In genomic region chr6:77715588-77715987, GRCh38 we compare ENCODE assay signal across 36 cellular contexts.
"Had no signal": no experiment of that assay in that cellular context is flagged by ENCODE, and none has a peak within 500 bp of the region (broad histone marks: within the 10 kb centered on the region; RNA-seq: fewer than 3 reads in every experiment).

No MANE protein-coding gene starts in this region.

- DNase-seq: activated B cell treated with CpG ODN at 0.5 μM for 24 hours; activated CD4-positive, alpha-beta memory T cell treated with anti-CD3 and anti-CD28 coated beads for 36 hours; activated CD4-positive, alpha-beta T cell treated with anti-CD3 and anti-CD28 coated beads for 4 hours; activated CD4-positive, alpha-beta T cell treated with anti-CD3 and anti-CD28 coated beads, Interleukin-2, amount 10 ng/mL, durations not matched to agents 24 days and 14 days; activated CD4-positive, alpha-beta T cell treated with anti-CD3 and anti-CD28 coated beads, Interleukin-2, amount 50 U/mL, for 1 hour; activated CD4-positive, alpha-beta T cell treated with anti-CD3 and anti-CD28 coated beads, Interleukin-2, amount 50 U/mL, for 4 hours; activated CD4-positive, CD25-positive, alpha-beta regulatory T cell treated with anti-CD3 and anti-CD28 coated beads, Interleukin-2, amount 50 U/mL, for 72 hours; activated CD8-positive, alpha-beta memory T cell treated with anti-CD3 and anti-CD28 coated beads, Interleukin-2, amount 50 U/mL, for 4 hours; activated CD8-positive, alpha-beta T cell treated with anti-CD3 and anti-CD28 coated beads for 36 hours; activated effector memory CD4-positive, alpha-beta T cell treated with anti-CD3 and anti-CD28 coated beads, Interleukin-2, amount 50 U/mL, for 16 hours; activated gamma-delta T cell treated with Interleukin-2 at 50 U/mL for 16 hours; activated naive CD4-positive, alpha-beta T cell; activated naive CD4-positive, alpha-beta T cell treated with anti-CD3 and anti-CD28 coated beads for 36 hours; activated naive CD4-positive, alpha-beta T cell treated with anti-CD3 and anti-CD28 coated beads, Interleukin-2, amount 50 U/mL, for 16 hours; activated naive CD8-positive, alpha-beta T cell treated with anti-CD3 and anti-CD28 coated beads for 36 hours; activated T-cell treated with anti-CD3 and anti-CD28 coated beads for 4 hours; activated T-cell treated with anti-CD3 and anti-CD28 coated beads, Interleukin-2, amount 50 U/mL, for 1 hour; activated T-cell treated with anti-CD3 and anti-CD28 coated beads, Interleukin-2, amount 50 U/mL, for 4 hours; activated T-cell treated with anti-CD3 and anti-CD28 coated beads, Interleukin-2, amount 50 U/mL, for 72 hours; adrenal gland; amniotic stem cell; aorta; body of pancreas; brain microvascular endothelial cell; central memory CD4-positive, alpha-beta T cell; T-helper 2 cell; T-helper 9 cell had no signal

- H3K36me3 Mint-ChIP-seq: activated CD4-positive, alpha-beta memory T cell treated with anti-CD3 and anti-CD28 coated beads for 36 hours; activated naive CD8-positive, alpha-beta T cell treated with anti-CD3 and anti-CD28 coated beads for 36 hours had no signal

- H3K27me3 ChIP-seq: adrenal gland, body of pancreas, brain microvascular endothelial cell, breast epithelium had no signal

- H3K9me3 ChIP-seq: adrenal gland, body of pancreas, breast epithelium had no signal

- H3K27me3 Mint-ChIP-seq: activated B cell treated with CpG ODN at 0.5 μM for 24 hours; activated CD4-positive, alpha-beta memory T cell treated with anti-CD3 and anti-CD28 coated beads for 36 hours; activated CD4-positive, alpha-beta T cell treated with anti-CD3 and anti-CD28 coated beads, Interleukin-2, amount 10 ng/mL, durations not matched to agents 24 days and 14 days; activated CD8-positive, alpha-beta T cell treated with anti-CD3 and anti-CD28 coated beads for 36 hours; activated naive CD8-positive, alpha-beta T cell treated with anti-CD3 and anti-CD28 coated beads for 36 hours had no signal

- FAIRE-seq: astrocyte, TTC549 had no signal

- H3K36me3 ChIP-seq: adrenal gland, brain microvascular endothelial cell, breast epithelium had no signal

- H3K4me1 Mint-ChIP-seq: activated B cell treated with CpG ODN at 0.5 μM for 24 hours; activated CD4-positive, alpha-beta T cell treated with anti-CD3 and anti-CD28 coated beads, Interleukin-2, amount 10 ng/mL, durations not matched to agents 24 days and 14 days; activated naive CD8-positive, alpha-beta T cell treated with anti-CD3 and anti-CD28 coated beads for 36 hours; activated T-helper 17 cell treated with anti-CD3 and anti-CD28 coated beads, Interleukin-2, amount 50 U/mL, for 72 hours had no signal

- ATAC-seq: activated CD8-positive, alpha-beta T cell treated with anti-CD3 and anti-CD28 coated beads for 36 hours; activated naive CD4-positive, alpha-beta T cell treated with anti-CD3 and anti-CD28 coated beads, Interleukin-2, amount 50 U/mL, for 72 hours; activated T-cell treated with anti-CD3 and anti-CD28 coated beads, Interleukin-2, amount 50 U/mL, for 4 hours; activated T-cell treated with anti-CD3 and anti-CD28 coated beads, Interleukin-2, amount 50 U/mL, for 72 hours; activated T-helper 17 cell treated with anti-CD3 and anti-CD28 coated beads, Interleukin-2, amount 50 U/mL, for 72 hours; body of pancreas had no signal

- H3K4me3 ChIP-seq: adrenal gland, body of pancreas, breast epithelium had no signal

- H3K27ac Mint-ChIP-seq: activated B cell treated with CpG ODN at 0.5 μM for 24 hours; activated CD4-positive, alpha-beta memory T cell treated with anti-CD3 and anti-CD28 coated beads for 36 hours; activated CD4-positive, alpha-beta T cell treated with anti-CD3 and anti-CD28 coated beads, Interleukin-2, amount 10 ng/mL, durations not matched to agents 24 days and 14 days; activated CD8-positive, alpha-beta T cell treated with anti-CD3 and anti-CD28 coated beads for 36 hours; activated naive CD4-positive, alpha-beta T cell treated with anti-CD3 and anti-CD28 coated beads for 36 hours; activated naive CD4-positive, alpha-beta T cell treated with anti-CD3 and anti-CD28 coated beads, Interleukin-2, amount 50 U/mL, for 72 hours; activated naive CD8-positive, alpha-beta T cell treated with anti-CD3 and anti-CD28 coated beads for 36 hours; activated T-cell treated with anti-CD3 and anti-CD28 coated beads, Interleukin-2, amount 50 U/mL, for 72 hours; activated T-helper 1 cell treated with anti-CD3 and anti-CD28 coated beads, Interleukin-12 subunit alpha, Interleukin-12 subunit beta, Interleukin-2, Interleukin-4 antibody, amounts not matched to agents 30 ng/mL and 10 ng/mL and 1 ng/mL, durations not matched to agents 14 hours and 24 hours and 36 hours; activated T-helper 17 cell treated with anti-CD3 and anti-CD28 coated beads, Interleukin-2, amount 50 U/mL, for 72 hours; T-helper 1 cell treated with Interleukin-12 subunit alpha and Interleukin-12 subunit beta and Interleukin-4 antibody, amounts not matched to agents 30 μg/mL and 1 μg/mL, for 36 hours; T-helper 2 cell treated with Interferon-gamma antibody and Interleukin-4, amounts not matched to agents 5 μg/mL and 100 μg/mL, for 36 hours had no signal

- H3K27ac ChIP-seq: adrenal gland, body of pancreas, brain microvascular endothelial cell, breast epithelium, VCaP had no signal

- H3K9me3 Mint-ChIP-seq: activated CD4-positive, alpha-beta memory T cell treated with anti-CD3 and anti-CD28 coated beads for 36 hours; activated CD8-positive, alpha-beta T cell treated with anti-CD3 and anti-CD28 coated beads for 36 hours; activated naive CD4-positive, alpha-beta T cell treated with anti-CD3 and anti-CD28 coated beads for 36 hours; activated naive CD8-positive, alpha-beta T cell treated with anti-CD3 and anti-CD28 coated beads for 36 hours; activated T-cell treated with anti-CD3 and anti-CD28 coated beads, Interleukin-2, amount 50 U/mL, for 4 hours; T-helper 2 cell treated with Interferon-gamma antibody and Interleukin-4, amounts not matched to agents 5 μg/mL and 100 μg/mL, for 36 hours had no signal

- H3K4me3 Mint-ChIP-seq: activated B cell treated with CpG ODN at 0.5 μM for 24 hours; activated CD4-positive, alpha-beta memory T cell treated with anti-CD3 and anti-CD28 coated beads for 36 hours; activated CD4-positive, alpha-beta T cell treated with anti-CD3 and anti-CD28 coated beads, Interleukin-2, amount 10 ng/mL, durations not matched to agents 24 days and 14 days; activated CD8-positive, alpha-beta T cell treated with anti-CD3 and anti-CD28 coated beads for 36 hours; activated naive CD4-positive, alpha-beta T cell treated with anti-CD3 and anti-CD28 coated beads for 36 hours; activated naive CD8-positive, alpha-beta T cell treated with anti-CD3 and anti-CD28 coated beads for 36 hours; activated T-cell treated with anti-CD3 and anti-CD28 coated beads, Interleukin-2, amount 50 U/mL, for 4 hours; activated T-cell treated with anti-CD3 and anti-CD28 coated beads, Interleukin-2, amount 50 U/mL, for 72 hours; activated T-helper 1 cell treated with anti-CD3 and anti-CD28 coated beads, Interleukin-12 subunit alpha, Interleukin-12 subunit beta, Interleukin-2, Interleukin-4 antibody, amounts not matched to agents 30 ng/mL and 10 ng/mL and 1 ng/mL, durations not matched to agents 14 hours and 24 hours and 36 hours; activated T-helper 17 cell treated with anti-CD3 and anti-CD28 coated beads, Interleukin-2, amount 50 U/mL, for 72 hours; T-helper 1 cell treated with Interleukin-12 subunit alpha and Interleukin-12 subunit beta and Interleukin-4 antibody, amounts not matched to agents 30 μg/mL and 1 μg/mL, for 36 hours; T-helper 2 cell treated with Interferon-gamma antibody and Interleukin-4, amounts not matched to agents 5 μg/mL and 100 μg/mL, for 36 hours had no signal

- H3K4me1 ChIP-seq: adrenal gland, body of pancreas, breast epithelium had no signal
